21 cellular contexts compared by ENCODE assay signal in the genomic region with DNA sequence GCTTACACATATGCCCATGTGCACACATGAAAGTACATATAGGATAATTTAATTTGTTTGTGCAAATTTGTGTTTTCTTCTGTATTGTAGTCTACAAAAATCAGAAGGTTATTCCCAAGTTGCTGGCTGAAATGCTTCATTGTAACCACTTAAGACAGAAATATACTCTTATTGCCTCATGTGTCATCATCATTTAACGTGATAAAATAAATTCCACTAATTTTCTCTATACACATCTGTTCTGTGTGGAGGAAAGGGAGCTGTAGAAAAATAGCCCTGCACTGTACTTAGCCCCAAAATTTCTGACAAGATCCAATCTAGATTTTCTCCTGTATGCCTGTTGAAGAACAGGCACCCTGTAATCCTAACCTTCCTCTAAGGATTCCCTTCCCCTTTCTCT. TPM values are rescaled to one million over a fixed set of nuclear protein-coding genes. Genes with fewer than 3 reads are reported as not detected.
DNase-seq lines count a peak whose midpoint lies in the region; ATAC-seq, FAIRE-seq and TF ChIP-seq lines count a peak whose summit lies in the region.
"Had no signal": no experiment of that assay in that cellular context is flagged by ENCODE, and none has a peak within 500 bp of the region (broad histone marks: within the 10 kb centered on the region; RNA-seq: fewer than 3 reads in every experiment).

No MANE protein-coding gene starts in this region.

- peaks cover 7% of the 10 kb centered on the region for H3F3A ChIP-seq in SK-N-SH (replicated peaks; ENCODE audit: insufficient read depth)

- TF ChIP-seq RAD21 in SK-N-SH (IDR thresholded peaks at IDR 0.05; ENCODE audit: low read length): no peak
- TF ChIP-seq RAD21 in K562 (CRISPR knock-in tag; conservative IDR thresholded peaks at IDR 0.05 in 1 of 2, IDR thresholded peaks at IDR 0.05 in 1 of 2): no peak

- no peak overlapping the region for H2AFZ ChIP-seq in SK-N-SH (ENCODE audit: low read depth)
- H2AFZ ChIP-seq in K562 (ENCODE audit: low read depth, low read length): no peak overlapping the region
- H2AFZ ChIP-seq in osteoblast (ENCODE audit: low read length): no peak overlapping the region

- 4% methylated on average over 1 of the region's 1 CpG for WGBS in SK-N-SH (ENCODE audit: low lambda C conversion rate)
- 14% methylated on average over 1 of the region's 1 CpG for WGBS in K562 (ENCODE audit: insufficient coverage, low coverage, missing lambda C conversion rate)

- H3K4me1 ChIP-seq in SK-N-SH (ENCODE audit: control insufficient read depth in 1 of 2, insufficient read depth in 2 of 2, low read depth in 1 of 2, low read length in 1 of 2) (no peaks in the 10 kb centered on the region), K562 (replicated peaks in 1 of 2; ENCODE audit: control insufficient read depth in 2 of 2, insufficient read depth in 2 of 2, low read length in 2 of 2) (no peaks in the 10 kb centered on the region), osteoblast (ENCODE audit: insufficient read depth, low read length) (peaks cover 12% of the 10 kb centered on the region)
- H3K4me1 ChIP-seq: Caco-2 had no signal

- FAIRE-seq in K562 (lab: Jason Lieb, UNC): no peak
- FAIRE-seq: A204.1, D721Med, G401.6, GM12891, GM19239 had no signal

- no peaks in the 10 kb centered on the region for H3K79me2 ChIP-seq in SK-N-SH (ENCODE audit: insufficient read depth)
- H3K79me2 ChIP-seq in K562 (ENCODE audit: control insufficient read depth, insufficient read depth, low read length): no peaks in the 10 kb centered on the region
- H3K79me2 ChIP-seq in osteoblast (ENCODE audit: insufficient read depth, low read length): no peaks in the 10 kb centered on the region

- ATAC-seq in SK-N-SH treated with all-trans-retinoic acid at 6 μM for 48 hours (peak; percentile 69), K562 (peak; percentile 30; the same call in 2 of the 3 replicates)
- ATAC-seq: CD8-positive, alpha-beta T cell had no signal

- TF ChIP-seq CTCF in SK-N-SH (IDR thresholded peaks at IDR 0.05) (no peak), K562 (IDR thresholded peaks at IDR 0.05 in 2 of 3, conservative IDR thresholded peaks at IDR 0.05 in 1 of 3; ENCODE audit: insufficient read depth in 2 of 3, low read depth in 1 of 3, low read length in 3 of 3) (no peak), osteoblast (IDR thresholded peaks at IDR 0.05; ENCODE audit: extremely low read depth, low read depth, low read length) (no peak)

- intact Hi-C loops in K562 (cut with micrococcal nuclease): no loop called here

- in situ Hi-C loops in K562 (cut with MboI): no loop called here

- H3K27me3 ChIP-seq in SK-N-SH (ENCODE audit: insufficient read depth): no peaks in the 10 kb centered on the region
- no peaks in the 10 kb centered on the region for H3K27me3 ChIP-seq in K562 (ENCODE audit: control insufficient read depth in 2 of 2, insufficient read depth in 2 of 2, low read length in 2 of 2)
- H3K27me3 ChIP-seq in osteoblast (ENCODE audit: insufficient read depth, low read length): no peaks in the 10 kb centered on the region
- H3K27me3 ChIP-seq: BLaER1 treated with 17β-estradiol and CSF1 and Interleukin-3, amounts not matched to agents 10 nM and 100 nM had no signal

- H3K4me3 ChIP-seq in SK-N-SH (ENCODE audit: low read depth in 2 of 2, low read length in 1 of 2): no peak overlapping the region
- H3K4me3 ChIP-seq in K562: no peak overlapping the region
- H3K4me3 ChIP-seq in osteoblast (ENCODE audit: insufficient read depth, low read length): no peak overlapping the region
- H3K4me3 ChIP-seq: BLaER1 treated with 17β-estradiol and CSF1 and Interleukin-3, amounts not matched to agents 10 nM and 100 nM had no signal

- TF ChIP-seq POLR2A in K562 (conservative IDR thresholded peaks at IDR 0.05): no peak

- no TSS peak for BruUV-seq in K562 (replicated peaks; lab: Mats Ljungman, UMichigan)

- no peaks in the 10 kb centered on the region for H3K9me1 ChIP-seq in K562 (ENCODE audit: control insufficient read depth, insufficient read depth, low read length)

- H3K36me3 ChIP-seq in SK-N-SH (replicated peaks in 1 of 2; ENCODE audit: control insufficient read depth in 1 of 2, insufficient read depth in 2 of 2, low read length in 1 of 2): no peaks in the 10 kb centered on the region
- no peaks in the 10 kb centered on the region for H3K36me3 ChIP-seq in K562 (ENCODE audit: control insufficient read depth, insufficient read depth, low read length)
- no peaks in the 10 kb centered on the region for H3K36me3 ChIP-seq in osteoblast (ENCODE audit: insufficient read depth, low read length)
- H3K36me3 ChIP-seq: BLaER1 treated with 17β-estradiol and CSF1 and Interleukin-3, amounts not matched to agents 10 nM and 100 nM had no signal

- CTCF ChIA-PET in SK-N-SH (lab: Yijun Ruan, JAX) (no interaction called here), K562 (lab: Yijun Ruan, JAX; ENCODE audit: low intra/inter-chr PET ratio) (no interaction called here)

- POLR2A ChIA-PET in SK-N-SH (lab: Yijun Ruan, JAX) (no interaction called here), K562 (lab: Yijun Ruan, JAX) (interaction anchor here (2.1 kb wide), 1 partner anchor 10 kb away, joined by 7 read pairs; no protein-coding TSS in a partner anchor)

- H3K9me3 ChIP-seq in SK-N-SH (no peaks in the 10 kb centered on the region), K562 (replicated peaks; ENCODE audit: control insufficient read depth, insufficient read depth, low read depth, low read length) (no peaks in the 10 kb centered on the region), osteoblast (ENCODE audit: low read depth, low read length) (no peaks in the 10 kb centered on the region)
- H3K9me3 ChIP-seq: BLaER1 treated with 17β-estradiol and CSF1 and Interleukin-3, amounts not matched to agents 10 nM and 100 nM; Caco-2 had no signal

- H3K9me2 ChIP-seq in SK-N-SH: no peaks in the 10 kb centered on the region

- H3K9ac ChIP-seq in SK-N-SH: no peak overlapping the region
- no peak overlapping the region for H3K9ac ChIP-seq in K562 (ENCODE audit: insufficient read depth in 1 of 2, low read depth in 2 of 2, low read length in 2 of 2)
- H3K9ac ChIP-seq: BLaER1 treated with 17β-estradiol and CSF1 and Interleukin-3, amounts not matched to agents 10 nM and 100 nM had no signal

- no peak for DNase-seq in SK-N-SH
- DNase-seq in K562 (ENCODE audit: extremely low read depth in 1 of 4, low spot score in 3 of 4): no peak
- DNase-seq in activated T-cell treated with anti-CD3 and anti-CD28 coated beads, Interleukin-2, amount 50 U/mL, for 48 hours: no peak
- DNase-seq in stimulated activated CD4-positive, alpha-beta T cell treated with anti-CD3 and anti-CD28 coated beads, Interleukin-4, amount 100 ng/mL, for 4 hours: no peak
- no peak for DNase-seq in osteoblast (ENCODE audit: insufficient read length, low spot score, missing footprints)
- DNase-seq: 8988T; ACHN; Caco-2; Calu3; CD4-positive, alpha-beta T cell; CD8-positive, alpha-beta T cell; DMS79 treated with DMSO at 0.1 percent for 48 hours; GF-D8 had no signal

- no peak overlapping the region for H3K4me2 ChIP-seq in SK-N-SH
- no peak overlapping the region for H3K4me2 ChIP-seq in K562 (ENCODE audit: insufficient read depth, low read length)
- H3K4me2 ChIP-seq in osteoblast (ENCODE audit: insufficient read depth, low read length): no peak overlapping the region
- H3K4me2 ChIP-seq: BLaER1 treated with 17β-estradiol and CSF1 and Interleukin-3, amounts not matched to agents 10 nM and 100 nM had no signal

- no peak overlapping the region for H3K27ac ChIP-seq in SK-N-SH (ENCODE audit: low read depth in 2 of 2, low read length in 1 of 2)
- no peak overlapping the region for H3K27ac ChIP-seq in K562 (ENCODE audit: extremely low read depth, low read depth, low read length)
- no peak overlapping the region for H3K27ac ChIP-seq in osteoblast (ENCODE audit: low read depth, low read length)
- H3K27ac ChIP-seq: BLaER1 treated with 17β-estradiol and CSF1 and Interleukin-3, amounts not matched to agents 10 nM and 100 nM; C4-2B had no signal

- H4K20me1 ChIP-seq in SK-N-SH (ENCODE audit: insufficient read depth): no peaks in the 10 kb centered on the region
- H4K20me1 ChIP-seq in K562 (replicated peaks; ENCODE audit: control insufficient read depth, insufficient read depth, low read length): no peaks in the 10 kb centered on the region
- no peaks in the 10 kb centered on the region for H4K20me1 ChIP-seq in osteoblast (ENCODE audit: insufficient read depth, low read length)
- H4K20me1 ChIP-seq: BLaER1 treated with 17β-estradiol and CSF1 and Interleukin-3, amounts not matched to agents 10 nM and 100 nM had no signal

- TF ChIP-seq EP300 in SK-N-SH (IDR thresholded peaks at IDR 0.05; ENCODE audit: borderline replicate concordance in 1 of 2, low read depth in 1 of 2, low read length in 1 of 2) (no peak), K562 (IDR thresholded peaks at IDR 0.05; ENCODE audit: low read length) (no peak)

TF ChIP-seq in SK-N-SH, 30 proteins besides CTCF, POLR2A, EP300 and RAD21 (continues in another document):
- TF ChIP-seq RXRA (IDR thresholded peaks at IDR 0.05; ENCODE audit: borderline replicate concordance, low read depth): no peak

TF ChIP-seq in SK-N-SH treated with all-trans-retinoic acid at 6 μM for 48 hours, 23 proteins besides CTCF, POLR2A, EP300 and RAD21 (continues in another document):
- no peak for TF ChIP-seq ESRRG (CRISPR knock-in tag; IDR thresholded peaks at IDR 0.05)
- TF ChIP-seq ZNF8 (CRISPR knock-in tag; IDR thresholded peaks at IDR 0.05): no peak

RNA-seq across cellular contexts. Expression of a gene that starts 20.4 kb away (rescaled TPM):
- polyA plus RNA-seq in SK-N-SH (2012; rRNA removed) (13.9 and 16.2 TPM in 2 replicates), K562 (2011; rRNA removed) (1.3 and 2.1 TPM in 2 replicates), K562 (2014; fragmentation: Illumina TruSeq; extraction: Trizol) (3.9 and 4.6 TPM in 2 replicates), K562 (2014; fragmentation: Nextera tagmentation; extraction: Ambion mirVana) (1 to 10 TPM; 1.3 to 2.1 TPM), K562 (2014; rRNA removed) (2.5 and 3.2 TPM in 2 replicates)
- polyA plus RNA-seq in SK-N-SH (2012; cell fraction: cytosol; rRNA removed): 4.2 and 9.1 TPM in 2 replicates
- 56.6 and 90.7 TPM in 2 replicates for polyA plus RNA-seq in SK-N-SH (2012; cell fraction: nucleus; rRNA removed)
- total RNA-seq in K562 (2011; cell fraction: chromatin; rRNA removed; ENCODE audit: low replicate concordance): 5.8 and 8.4 TPM in 2 replicates
- 4.6 and 5.5 TPM in 2 replicates for total RNA-seq in K562 (2011; cell fraction: nucleolus; rRNA removed)
- 5.2 and 5.6 TPM in 2 replicates for total RNA-seq in K562 (2011; cell fraction: nucleoplasm; rRNA removed)
- total RNA-seq in K562 (2014; rRNA removed) (0.95 and 1.3 TPM in 2 replicates), K562 (2014; rRNA removed; fragmentation: Illumina TruSeq; extraction: Trizol) (1.3 and 1.4 TPM in 2 replicates), K562 (2015; rRNA removed; fragmentation: Illumina TruSeq; extraction: Trizol) (0.94 and 1.1 TPM in 2 replicates), K562 (2021) (5.1 and 5.6 TPM in 2 replicates), osteoblast (0.72 and 0.88 TPM in 2 replicates)
- polyA plus RNA-seq in K562 (2011; cell fraction: cytosol; rRNA removed): 1.5 and 1.6 TPM in 2 replicates
- polyA plus RNA-seq in K562 (2011; cell fraction: nucleus; rRNA removed): 6.8 and 9.0 TPM in 2 replicates
- polyA plus RNA-seq in K562 (2012): 2.3 and 2.9 TPM in 2 replicates
- 0.88 and 1.8 TPM in 2 replicates for polyA minus RNA-seq in K562 (2011; rRNA and poly(A)+ RNA removed)
- 1.0 and 3.6 TPM in 2 replicates for polyA minus RNA-seq in K562 (2011; cell fraction: cytosol; rRNA and poly(A)+ RNA removed)
- polyA minus RNA-seq in K562 (2011; cell fraction: nucleus; rRNA and poly(A)+ RNA removed): 4.2 and 5.6 TPM in 2 replicates
